12 cellular contexts compared by ENCODE assay signal in genomic region chr16:47644166-47644565, GRCh38.
DNase-seq lines count a peak whose midpoint lies in the region; ATAC-seq and TF ChIP-seq lines count a peak whose summit lies in the region.
"Had no signal": no experiment of that assay in that cellular context is flagged by ENCODE, and none has a peak within 500 bp of the region (broad histone marks: within the 10 kb centered on the region; RNA-seq: fewer than 3 reads in every experiment).

No MANE protein-coding gene starts in this region.

- H3K4me1 Mint-ChIP-seq in brain (peaks cover 29% of the 10 kb centered on the region), immature natural killer cell (peaks cover 20 to 29% of the 10 kb centered on the region in 2 donors)
- no peaks in the 10 kb centered on the region for H3K4me1 Mint-ChIP-seq in activated CD4-positive, alpha-beta memory T cell treated with anti-CD3 and anti-CD28 coated beads for 36 hours (ENCODE audit: low read depth)

- no peak for TF ChIP-seq CTCF in brain (conservative IDR thresholded peaks at IDR 0.05)

- ATAC-seq in GM19455 (IDR thresholded peaks at IDR 0.05; ENCODE audit: unreplicated experiment): no peak

- H2AFZ ChIP-seq in ACC112 (ENCODE audit: low read length, unreplicated experiment): no peak overlapping the region
- H2AFZ ChIP-seq: parathyroid adenoma had no signal

- intact Hi-C loops in activated CD4-positive, alpha-beta memory T cell treated with anti-CD3 and anti-CD28 coated beads for 36 hours (cut with micrococcal nuclease): no loop called here

- no peaks in the 10 kb centered on the region for H3K27me3 ChIP-seq in ACC112 (ENCODE audit: insufficient read depth, low read length)
- H3K27me3 ChIP-seq: ascending aorta had no signal

- H3K36me3 ChIP-seq in ACC112 (ENCODE audit: insufficient read depth, low read length): no peaks in the 10 kb centered on the region

- peaks cover 16% of the 10 kb centered on the region for H3K4me1 ChIP-seq in ACC112 (ENCODE audit: control insufficient read depth, insufficient read depth, low read length, unreplicated experiment)
- H3K4me1 ChIP-seq: parathyroid adenoma had no signal

- H3K27ac Mint-ChIP-seq in brain: peak overlapping the region in 3 of 5 experiments; percentile 2 to 92 (median 86)
- peak overlapping the region; percentile 72 to 87 (median 84) for H3K27ac Mint-ChIP-seq in immature natural killer cell
- no peak overlapping the region for H3K27ac Mint-ChIP-seq in activated CD4-positive, alpha-beta memory T cell treated with anti-CD3 and anti-CD28 coated beads for 36 hours

- H3K36me3 Mint-ChIP-seq in brain (peaks cover 37% of the 10 kb centered on the region), immature natural killer cell (peaks cover 5 to 23% (median 5%) of the 10 kb centered on the region in 3 donors)
- peaks cover 33% of the 10 kb centered on the region for H3K36me3 Mint-ChIP-seq in activated CD4-positive, alpha-beta memory T cell treated with anti-CD3 and anti-CD28 coated beads for 36 hours

- H3K4me3 Mint-ChIP-seq in brain: no peak overlapping the region
- peak overlapping the region in 3 of 5 donors; percentile 48 to 73 (median 59) for H3K4me3 Mint-ChIP-seq in immature natural killer cell
- no peak overlapping the region for H3K4me3 Mint-ChIP-seq in activated CD4-positive, alpha-beta memory T cell treated with anti-CD3 and anti-CD28 coated beads for 36 hours

- CTCF ChIA-PET in activated CD4-positive, alpha-beta memory T cell treated with anti-CD3 and anti-CD28 coated beads for 36 hours (lab: Charles Lee): no interaction called here

- POLR2A ChIA-PET in activated CD4-positive, alpha-beta memory T cell treated with anti-CD3 and anti-CD28 coated beads for 36 hours (lab: Charles Lee): interaction anchor here (0.5 kb wide), 1 partner anchor 71 kb away, joined by 3 read pairs; no protein-coding TSS in a partner anchor

- H3K27me3 Mint-ChIP-seq in brain (no peaks in the 10 kb centered on the region), immature natural killer cell (ENCODE audit: low read depth in 3 of 3) (no peaks in the 10 kb centered on the region)
- no peaks in the 10 kb centered on the region for H3K27me3 Mint-ChIP-seq in activated CD4-positive, alpha-beta memory T cell treated with anti-CD3 and anti-CD28 coated beads for 36 hours
- H3K27me3 Mint-ChIP-seq: CD8-positive, alpha-beta memory T cell had no signal

- DNase-seq in HK-2 (ENCODE audit: unreplicated experiment) (peak; percentile 2), immature natural killer cell (no peak), ecto neural progenitor cell (ENCODE audit: low spot score) (no peak), cerebellum (ENCODE audit: low spot score) (no peak)
- no peak for DNase-seq in activated CD4-positive, alpha-beta memory T cell treated with anti-CD3 and anti-CD28 coated beads for 36 hours
- DNase-seq: activated CD8-positive, alpha-beta memory T cell treated with anti-CD3 and anti-CD28 coated beads, Interleukin-2, amount 50 U/mL, for 4 hours had no signal

- peaks cover 0 to 4% (median 2%) of the 10 kb centered on the region in 5 experiments for H3K9me3 Mint-ChIP-seq in brain
- H3K9me3 Mint-ChIP-seq in immature natural killer cell: no peaks in the 10 kb centered on the region
- no peaks in the 10 kb centered on the region for H3K9me3 Mint-ChIP-seq in activated CD4-positive, alpha-beta memory T cell treated with anti-CD3 and anti-CD28 coated beads for 36 hours
- H3K9me3 Mint-ChIP-seq: CD8-positive, alpha-beta memory T cell had no signal

- H3K4me3 ChIP-seq in ACC112 (ENCODE audit: low read depth, low read length): peak overlapping the region; percentile 18; the same call in 1 of the 2 replicates
- H3K4me3 ChIP-seq: ascending aorta had no signal

- no peaks in the 10 kb centered on the region for H3K79me2 ChIP-seq in ACC112 (ENCODE audit: control insufficient read depth, insufficient read depth, low read length, unreplicated experiment)
- H3K79me2 ChIP-seq: parathyroid adenoma had no signal

- H3K27ac ChIP-seq in ACC112 (ENCODE audit: low read depth, low read length): peak overlapping the region; percentile 55
- H3K27ac ChIP-seq: parathyroid adenoma had no signal

Comparison
In these comparisons a context has a peak if more than half of its experiments do, and no peak if none do; other contexts are left out.
1. H3K4me3 Mint-ChIP-seq: peak in immature natural killer cell (3 of 5); none in brain (0 of 5) and activated CD4-positive, alpha-beta memory T cell treated with anti-CD3 and anti-CD28 coated beads for 36 hours (single experiment).